In the genomic region with DNA sequence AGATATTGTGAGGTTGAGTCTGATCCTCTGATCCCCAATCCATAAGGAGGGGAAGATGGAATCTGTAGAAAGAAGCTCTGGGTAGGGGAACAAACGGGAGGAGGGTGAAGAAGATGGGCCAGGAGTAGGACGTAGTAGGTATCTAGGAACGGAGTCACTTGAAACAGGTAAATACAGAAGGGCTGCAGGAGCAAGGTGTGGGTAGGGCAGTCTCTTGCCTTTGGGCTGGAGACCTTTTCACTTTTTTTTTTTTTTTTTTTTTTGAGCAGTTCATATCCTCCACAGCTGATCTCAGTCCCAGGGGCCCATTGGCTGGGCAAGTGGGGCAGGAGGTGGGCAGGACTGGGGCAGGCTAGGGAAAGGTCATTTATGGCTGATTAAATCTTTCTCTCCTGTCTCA, we compare ENCODE assay signal across 9 cellular contexts. TPM values are rescaled to one million over a fixed set of nuclear protein-coding genes. Genes with fewer than 3 reads are reported as not detected.
DNase-seq lines count a peak whose midpoint lies in the region; ATAC-seq and TF ChIP-seq lines count a peak whose summit lies in the region.
"Had no signal": no experiment of that assay in that cellular context is flagged by ENCODE, and none has a peak within 500 bp of the region (broad histone marks: within the 10 kb centered on the region; RNA-seq: fewer than 3 reads in every experiment).

No MANE protein-coding gene starts in this region.

- peak overlapping the region; percentile 44 for H3K4me3 Mint-ChIP-seq in Caco-2 (ENCODE audit: unreplicated experiment)

- H3K27ac Mint-ChIP-seq in Caco-2 (ENCODE audit: unreplicated experiment), result no peak overlapping the region

- no peaks in the 10 kb centered on the region for H3K27me3 Mint-ChIP-seq in Caco-2 (ENCODE audit: insufficient read depth, unreplicated experiment)

- no peaks in the 10 kb centered on the region for H3K9me3 Mint-ChIP-seq in Caco-2 (ENCODE audit: unreplicated experiment)

- H3K9me2 ChIP-seq in MM.1S (replicated peaks; ENCODE audit: insufficient read depth, low read length), result no peaks in the 10 kb centered on the region

- H3K9me3 ChIP-seq in Caco-2, result no peaks in the 10 kb centered on the region
- H3K9me3 ChIP-seq in MM.1S (replicated peaks; ENCODE audit: insufficient read depth, low read length), result no peaks in the 10 kb centered on the region
- H3K9me3 ChIP-seq in duodenal mucosa (ENCODE audit: control insufficient read depth in 1 of 2, low read length in 2 of 2), result no peaks in the 10 kb centered on the region
- H3K9me3 ChIP-seq in neuron (ENCODE audit: low read length), result no peaks in the 10 kb centered on the region

- H3K36me3 ChIP-seq in Caco-2 (ENCODE audit: control insufficient read depth, insufficient read depth, low read length), result no peaks in the 10 kb centered on the region
- H3K36me3 ChIP-seq in MM.1S (replicated peaks; ENCODE audit: insufficient read depth, low read length), result no peaks in the 10 kb centered on the region
- peaks cover 3 to 8% of the 10 kb centered on the region in 2 donors for H3K36me3 ChIP-seq in duodenal mucosa (ENCODE audit: control insufficient read depth in 1 of 2, insufficient read depth in 2 of 2, low read length in 2 of 2)
- peaks cover 4% of the 10 kb centered on the region for H3K36me3 ChIP-seq in neuron (ENCODE audit: insufficient read depth, low read length)

- H3K9ac ChIP-seq in MM.1S (ENCODE audit: low read length), result peak overlapping the region; percentile 98; the same call in 1 of the 2 replicates
- peak overlapping the region in 1 of 2 donors; percentile 89 for H3K9ac ChIP-seq in duodenal mucosa (ENCODE audit: low read depth in 1 of 2, low read length in 2 of 2)

- peak overlapping the region; percentile 98 for H3K4me2 ChIP-seq in MM.1S (ENCODE audit: low read depth, low read length)

- H3K4me3 ChIP-seq in Caco-2 (ENCODE audit: low read depth, low read length) (no peak overlapping the region; the same call in 1 of the 2 replicates), MM.1S (ENCODE audit: low read length) (peak overlapping the region; percentile 98; the same call in 1 of the 2 replicates), duodenal mucosa (ENCODE audit: low read depth in 1 of 2, low read length in 2 of 2) (peak overlapping the region; percentile 95 to 99), neuron (ENCODE audit: low read length) (peak overlapping the region; percentile 93)

- H3K4me1 ChIP-seq in Caco-2, result 0 out of 2 replicates have a peak, but pooled peaks cover 6% of the 10 kb centered on the region
- H3K4me1 ChIP-seq in MM.1S (ENCODE audit: low read length), result peaks cover 14% of the 10 kb centered on the region
- H3K4me1 ChIP-seq in duodenal mucosa (ENCODE audit: control insufficient read depth in 1 of 2, insufficient read depth in 2 of 2, low read length in 2 of 2), result peaks cover 15 to 35% of the 10 kb centered on the region in 2 donors
- H3K4me1 ChIP-seq in neuron (ENCODE audit: insufficient read depth, low read length), result peaks cover 17% of the 10 kb centered on the region

- ATAC-seq in HG02623 (IDR thresholded peaks at IDR 0.05; ENCODE audit: unreplicated experiment) (no peak), GM21367 (IDR thresholded peaks at IDR 0.05; ENCODE audit: unreplicated experiment) (no peak)

- H3K27me3 ChIP-seq in Caco-2 (replicated peaks; ENCODE audit: control insufficient read depth, insufficient read depth, low read length) (no peaks in the 10 kb centered on the region; the same call in 1 of the 2 replicates), MM.1S (replicated peaks; ENCODE audit: insufficient read depth, low read length) (no peaks in the 10 kb centered on the region), duodenal mucosa (ENCODE audit: control insufficient read depth in 1 of 2, insufficient read depth in 2 of 2, low read length in 2 of 2) (no peaks in the 10 kb centered on the region), neuron (ENCODE audit: insufficient read depth, low read length) (no peaks in the 10 kb centered on the region)

- H3K4me1 Mint-ChIP-seq in Caco-2 (ENCODE audit: low read depth, unreplicated experiment), result peaks cover 15% of the 10 kb centered on the region

- H3K36me3 Mint-ChIP-seq in Caco-2 (ENCODE audit: insufficient read depth, unreplicated experiment), result peaks cover 10% of the 10 kb centered on the region

- no peaks in the 10 kb centered on the region for H3F3A ChIP-seq in MM.1S (ENCODE audit: insufficient read depth, low read length)

- no TSS peak for BruUV-seq in Caco-2 (replicated peaks; lab: Mats Ljungman, UMichigan)

- H2AFZ ChIP-seq in MM.1S (ENCODE audit: low read length) (no peak overlapping the region), neuron (ENCODE audit: low read depth, low read length) (no peak overlapping the region)

- H3K27ac ChIP-seq in MM.1S (ENCODE audit: low read length) (no peak overlapping the region), duodenal mucosa (ENCODE audit: low read depth, low read length) (no peak overlapping the region)

- H4K20me1 ChIP-seq in MM.1S (ENCODE audit: insufficient read depth, low read length), result no peaks in the 10 kb centered on the region

- TF ChIP-seq CTCF in Caco-2 (IDR thresholded peaks at IDR 0.05; ENCODE audit: insufficient read depth in 1 of 2, low read depth in 1 of 2, low read length in 1 of 2, severe bottlenecking in 1 of 2, unreplicated experiment in 1 of 2), result no peak
- no peak for TF ChIP-seq CTCF in MM.1S (IDR thresholded peaks at IDR 0.05; ENCODE audit: low read length)

- intact Hi-C loops in Caco-2 (cut with micrococcal nuclease; ENCODE audit: unreplicated experiment), result no loop called here

- POLR2A ChIA-PET in Caco-2 (lab: Charles Lee), result interaction anchor here (1.4 kb wide), 1 partner anchor 10 kb away, joined by 3 read pairs; no protein-coding TSS in a partner anchor

- CTCF ChIA-PET in Caco-2 (lab: Charles Lee), result no interaction called here

- DNase-seq in Caco-2 (no peak), MM.1S (no peak), NCI-H1436 (lab: John Stamatoyannopoulos, UW) (no peak), NCI-H2227 treated with DMSO at 0.1 percent for 48 hours (lab: John Stamatoyannopoulos, UW) (no peak)
- DNase-seq: nucleus accumbens had no signal

- H3K79me2 ChIP-seq in MM.1S (ENCODE audit: low read length), result peaks cover 49% of the 10 kb centered on the region

RNA-seq across cellular contexts. Expression of a gene that starts 1.5 kb away (rescaled TPM):
- total RNA-seq in Caco-2 (2022), result 9.4 and 19.4 TPM in 2 replicates

RNA-seq across cellular contexts. Expression of a gene that starts 1.9 kb away (rescaled TPM):
- total RNA-seq in Caco-2 (2022), result 36.6 and 37.3 TPM in 2 replicates

RNA-seq across cellular contexts. Expression of a gene that starts 22.8 kb away (rescaled TPM):
- total RNA-seq in Caco-2 (2022), result 1.4 and 2.2 TPM in 2 replicates

RNA-seq across cellular contexts. Expression of a gene that starts 28.1 kb away (rescaled TPM):
- 3.1 and 3.7 TPM in 2 replicates for total RNA-seq in Caco-2 (2022)

RNA-seq across cellular contexts. Expression of a gene that starts 35.1 kb away (rescaled TPM):
- 3.6 and 4.0 TPM in 2 replicates for total RNA-seq in Caco-2 (2022)
